24 cellular contexts compared by ENCODE assay signal in the genomic region with DNA sequence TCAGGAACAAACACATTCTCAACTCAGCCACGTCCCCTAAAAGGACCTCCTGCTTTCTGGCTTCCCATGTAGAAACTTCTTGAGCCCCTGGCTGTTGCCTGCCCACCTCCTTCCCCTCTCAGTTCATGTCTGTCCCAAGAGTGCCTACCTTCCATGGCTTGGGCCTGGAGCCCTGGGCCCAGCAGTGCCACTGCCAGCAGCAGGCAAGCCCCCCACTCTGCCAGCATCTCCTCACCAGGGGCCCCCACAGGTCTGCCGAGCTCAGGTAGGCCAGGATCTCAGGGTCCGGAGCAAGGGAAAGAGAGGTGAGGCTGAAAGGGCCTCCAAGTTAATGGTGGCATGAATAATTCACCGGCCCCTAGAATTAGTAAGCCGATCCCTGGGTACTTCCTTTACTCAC. TPM values are rescaled to one million over a fixed set of nuclear protein-coding genes. Genes with fewer than 3 reads are reported as not detected.
A peak's percentile ranks its signal among the peaks of the same experiment; 100 is the strongest.
DNase-seq lines count a peak whose midpoint lies in the region; ATAC-seq, FAIRE-seq and TF ChIP-seq lines count a peak whose summit lies in the region.
"Had no signal": no experiment of that assay in that cellular context is flagged by ENCODE, and none has a peak within 500 bp of the region (broad histone marks: within the 10 kb centered on the region; RNA-seq: fewer than 3 reads in every experiment).

Gene CDCP2 (minus strand): TSS at position 305 of the 400 bp plus-strand sequence. CDS start 78 bp downstream, at position 227.

- H3K4me3 ChIP-seq in BLaER1 treated with 17β-estradiol and CSF1 and Interleukin-3, amounts not matched to agents 10 nM and 100 nM = no peak within 1 kb of the TSS
- H3K4me3 ChIP-seq in adipocyte (ENCODE audit: low read length) (peak within 1 kb of the TSS; percentile 66), keratinocyte (ENCODE audit: control insufficient read depth in 2 of 3, extremely low read depth in 1 of 3, insufficient read depth in 2 of 3, low read depth in 1 of 3, low read length in 3 of 3) (no peak within 1 kb of the TSS), skeletal muscle satellite cell (ENCODE audit: low read length) (no peak within 1 kb of the TSS)
- H3K4me3 ChIP-seq: cardiac muscle cell, PC-9 had no signal

- H3K4me1 ChIP-seq in BLaER1 treated with 17β-estradiol and CSF1 and Interleukin-3, amounts not matched to agents 10 nM and 100 nM = peaks cover 0 to 23% (median 13%) of the 10 kb centered on the region in 10 experiments; a peak in 18 of 20 replicates
- H3K4me1 ChIP-seq in adipocyte (ENCODE audit: control insufficient read depth, insufficient read depth, low read length) (peaks cover 14% of the 10 kb centered on the region), keratinocyte (ENCODE audit: control insufficient read depth, extremely low read depth, insufficient read depth, low read length) (peaks cover 9% of the 10 kb centered on the region), skeletal muscle satellite cell (ENCODE audit: control insufficient read depth, insufficient read depth, low read length) (peaks cover 13% of the 10 kb centered on the region)

- no peaks in the 10 kb centered on the region for H3K27me3 ChIP-seq in BLaER1 treated with 17β-estradiol and CSF1 and Interleukin-3, amounts not matched to agents 10 nM and 100 nM
- H3K27me3 ChIP-seq in adipocyte (replicated peaks; ENCODE audit: control insufficient read depth, insufficient read depth, low read length) = no peaks in the 10 kb centered on the region
- H3K27me3 ChIP-seq in keratinocyte (ENCODE audit: control insufficient read depth, extremely low read depth, insufficient read depth, low read length) = no peaks in the 10 kb centered on the region
- H3K27me3 ChIP-seq in skeletal muscle satellite cell (ENCODE audit: control insufficient read depth, insufficient read depth, low read length) = no peaks in the 10 kb centered on the region
- H3K27me3 ChIP-seq: cardiac muscle cell had no signal

- H3K9me3 ChIP-seq in BLaER1 treated with 17β-estradiol and CSF1 and Interleukin-3, amounts not matched to agents 10 nM and 100 nM (replicated peaks in 1 of 11) = no peaks in the 10 kb centered on the region
- H3K9me3 ChIP-seq in adipocyte (ENCODE audit: control insufficient read depth, low read length) = no peaks in the 10 kb centered on the region
- no peaks in the 10 kb centered on the region for H3K9me3 ChIP-seq in keratinocyte (ENCODE audit: control insufficient read depth, low read depth, low read length)
- H3K9me3 ChIP-seq in skeletal muscle satellite cell (replicated peaks; ENCODE audit: low read length) = no peaks in the 10 kb centered on the region
- H3K9me3 ChIP-seq: Caco-2 had no signal

- no peaks in the 10 kb centered on the region for H3K9me1 ChIP-seq in keratinocyte (ENCODE audit: control insufficient read depth, extremely low read depth, insufficient read depth, low read length)

- dilution Hi-C loops in keratinocyte (cut with MboI; ENCODE audit: extremely low pct_ligation_motif_present, low sequenced_read_pairs) = no loop called here

- H3K27ac ChIP-seq in BLaER1 treated with 17β-estradiol and CSF1 and Interleukin-3, amounts not matched to agents 10 nM and 100 nM = no peak within 1 kb of the TSS
- no peak within 1 kb of the TSS for H3K27ac ChIP-seq in keratinocyte (ENCODE audit: control insufficient read depth, insufficient read depth, low read length)
- H3K27ac ChIP-seq: cardiac muscle cell, PC-9 had no signal

- peak within 1 kb of the TSS in 10 of 11 experiments; percentile 7 to 74 (median 58); a peak in 17 of 22 replicates for H3K4me2 ChIP-seq in BLaER1 treated with 17β-estradiol and CSF1 and Interleukin-3, amounts not matched to agents 10 nM and 100 nM
- peak within 1 kb of the TSS; percentile 25 for H3K4me2 ChIP-seq in keratinocyte (ENCODE audit: control insufficient read depth, extremely low read depth, insufficient read depth, low read depth, low read length)
- H3K4me2 ChIP-seq in skeletal muscle satellite cell (ENCODE audit: low read length) = peak within 1 kb of the TSS; percentile 47
- H3K4me2 ChIP-seq: PC-9 had no signal

- no peak for FAIRE-seq in keratinocyte (lab: Jason Lieb, UNC)
- FAIRE-seq: urothelium cell line had no signal

- peak within 1 kb of the TSS in 2 of 11 experiments; percentile 5 to 24; a peak in 1 of 22 replicates for H3K9ac ChIP-seq in BLaER1 treated with 17β-estradiol and CSF1 and Interleukin-3, amounts not matched to agents 10 nM and 100 nM
- H3K9ac ChIP-seq in adipocyte (ENCODE audit: low read length) (peak within 1 kb of the TSS; percentile 34), keratinocyte (ENCODE audit: control insufficient read depth, extremely low read depth, insufficient read depth, low read length) (no peak within 1 kb of the TSS), skeletal muscle satellite cell (ENCODE audit: low read depth, low read length) (no peak within 1 kb of the TSS)

- H3K79me2 ChIP-seq in keratinocyte (ENCODE audit: control insufficient read depth, insufficient read depth, low read length) = no peaks in the 10 kb centered on the region

- TF ChIP-seq CTCF in keratinocyte (optimal IDR thresholded peaks at IDR 0.05 in 1 of 3, IDR thresholded peaks at IDR 0.05 in 1 of 3, conservative IDR thresholded peaks at IDR 0.05 in 1 of 3; ENCODE audit: extremely low read depth in 1 of 3, insufficient read depth in 2 of 3, low read length in 3 of 3) = no peak

- no peaks in the 10 kb centered on the region for H4K20me1 ChIP-seq in BLaER1 treated with 17β-estradiol and CSF1 and Interleukin-3, amounts not matched to agents 10 nM and 100 nM
- H4K20me1 ChIP-seq in keratinocyte (ENCODE audit: control insufficient read depth, extremely low read depth, insufficient read depth, low read length) = no peaks in the 10 kb centered on the region

- H3K36me3 ChIP-seq in BLaER1 treated with 17β-estradiol and CSF1 and Interleukin-3, amounts not matched to agents 10 nM and 100 nM = no peaks in the 10 kb centered on the region
- H3K36me3 ChIP-seq in adipocyte (ENCODE audit: control insufficient read depth, insufficient read depth, low read length, severe bottlenecking) (no peaks in the 10 kb centered on the region), keratinocyte (ENCODE audit: control insufficient read depth in 2 of 2, extremely low read depth in 1 of 2, insufficient read depth in 2 of 2, low read length in 2 of 2) (no peaks in the 10 kb centered on the region), skeletal muscle satellite cell (ENCODE audit: insufficient read depth, low read length) (no peaks in the 10 kb centered on the region)
- H3K36me3 ChIP-seq: cardiac muscle cell had no signal

- DNase-seq in adipocyte (ENCODE audit: low read depth) (no peak), keratinocyte (ENCODE audit: low read depth, low spot score) (no peak), GM03348 (ENCODE audit: low spot score) (no peak), OCI-M2 (lab: John Stamatoyannopoulos, UW; ENCODE audit: unreplicated experiment) (no peak), mucosa of gallbladder (ENCODE audit: low spot score) (no peak)
- DNase-seq: activated CD4-positive, alpha-beta T cell treated with anti-CD3 and anti-CD28 coated beads for 1 hour; activated CD8-positive, alpha-beta memory T cell treated with anti-CD3 and anti-CD28 coated beads, Interleukin-2, amount 10 ng/mL, durations not matched to agents 7 days and 5 days; Caco-2; EL; Karpas-422; NCI-H1092; NCI-H748 treated with DMSO at 0.1 percent for 48 hours; PC-9; retina; stimulated activated CD4-positive, alpha-beta T cell treated with anti-CD3 and anti-CD28 coated beads, Interleukin-2, amount 100 ng/mL, for 24 hours had no signal

- ATAC-seq in HG03571 (IDR thresholded peaks at IDR 0.05; ENCODE audit: unreplicated experiment) = no peak
- ATAC-seq: activated CD8-positive, alpha-beta memory T cell treated with anti-CD3 and anti-CD28 coated beads, Interleukin-2, amount 10 ng/mL, durations not matched to agents 7 days and 5 days had no signal

- H2AFZ ChIP-seq in keratinocyte (ENCODE audit: control insufficient read depth, low read length) = peak within 1 kb of the TSS; percentile 71
- H2AFZ ChIP-seq: PC-9 had no signal

RNA-seq across cellular contexts. Expression of gene CDCP2, which starts in this region (rescaled TPM):
- polyA plus RNA-seq in keratinocyte = not detected in 3 replicates
- polyA plus RNA-seq in keratinocyte (2011; ENCODE audit: low read depth) = not detected
- not detected in 2 replicates for polyA plus RNA-seq in keratinocyte (2011; cell fraction: cytosol; rRNA removed)
- not detected in 2 replicates for polyA plus RNA-seq in keratinocyte (2011; cell fraction: nucleus; rRNA removed)
- not detected in 2 replicates for polyA plus RNA-seq in keratinocyte (2012; ENCODE audit: low replicate concordance)
- polyA minus RNA-seq in keratinocyte = not detected in 3 replicates
- not detected for polyA minus RNA-seq in keratinocyte (2011; cell fraction: cytosol; rRNA and poly(A)+ RNA removed)
- not detected in 2 replicates for polyA minus RNA-seq in keratinocyte (2011; cell fraction: nucleus; rRNA and poly(A)+ RNA removed)
- not detected in 2 replicates for total RNA-seq in skeletal muscle satellite cell (2012; rRNA removed)
- not detected for total RNA-seq in mucosa of gallbladder
- total RNA-seq: activated T-helper 2 cell treated with anti-CD3 and anti-CD28 coated beads, Interferon-gamma antibody, Interleukin-2, Interleukin-4, amounts not matched to agents 10 μg/mL and 5 μg/mL and 100 μg/mL, durations not matched to agents 14 hours and 24 hours and 36 hours; Caco-2; HT-29; PC-9; SK-MEL-5 had no signal
- polyA plus RNA-seq: cardiac muscle cell, neural cell had no signal
